In the genomic region with DNA sequence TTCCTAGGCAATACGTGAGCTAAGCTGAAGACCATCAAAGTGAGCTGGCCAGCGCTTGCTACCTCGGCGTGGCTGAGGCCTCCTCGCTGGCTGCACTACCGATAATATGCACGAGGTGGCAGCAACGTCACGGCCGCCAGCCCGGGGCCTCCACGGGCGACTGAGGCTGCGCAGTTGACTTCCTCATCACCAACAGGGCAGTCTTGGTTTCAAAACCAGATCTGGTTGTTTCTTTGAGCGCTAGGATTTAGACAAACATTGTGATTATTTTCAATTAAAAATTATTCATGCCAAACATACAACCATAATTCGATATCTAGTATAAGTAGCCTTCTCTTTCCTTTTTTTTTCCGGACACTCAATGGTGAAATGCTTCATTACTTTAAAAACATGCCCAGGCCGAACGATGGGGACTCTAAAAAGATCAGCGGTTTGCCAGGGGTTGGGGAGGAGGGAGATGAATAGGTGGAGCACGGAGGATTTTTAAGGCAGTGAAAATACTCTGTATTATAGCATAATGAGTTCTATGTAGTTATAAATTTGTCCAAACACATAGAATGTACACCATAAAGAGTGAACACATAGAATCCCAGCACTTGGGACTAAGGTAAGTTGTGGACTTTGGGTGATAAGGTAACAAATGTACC, we compare ENCODE assay signal across 8 cellular contexts. TPM values are rescaled to one million over a fixed set of nuclear protein-coding genes. Genes with fewer than 3 reads are reported as not detected.
A peak's percentile ranks its signal among the peaks of the same experiment; 100 is the strongest.
DNase-seq lines count a peak whose midpoint lies in the region; ATAC-seq, FAIRE-seq and TF ChIP-seq lines count a peak whose summit lies in the region.

No MANE protein-coding gene starts in this region.

- POLR2A ChIA-PET in endothelial cell of umbilical vein (lab: Charles Lee): no interaction called here

- no peaks in the 10 kb centered on the region for H3K9me3 ChIP-seq in endothelial cell of umbilical vein (replicated peaks; ENCODE audit: control insufficient read depth, insufficient read depth, low read length)

- H3K36me3 Mint-ChIP-seq in activated CD8-positive, alpha-beta memory T cell treated with anti-CD3 and anti-CD28 coated beads, Interleukin-2, amount 10 ng/mL, durations not matched to agents 7 days and 5 days: no peaks in the 10 kb centered on the region

- H3K9me3 Mint-ChIP-seq in activated CD8-positive, alpha-beta memory T cell treated with anti-CD3 and anti-CD28 coated beads, Interleukin-2, amount 10 ng/mL, durations not matched to agents 7 days and 5 days (ENCODE audit: low read depth): no peaks in the 10 kb centered on the region

- no peak for TF ChIP-seq POLR2A in endothelial cell of umbilical vein (IDR thresholded peaks at IDR 0.05; ENCODE audit: low read depth, low read length)

- no peaks in the 10 kb centered on the region for H3K4me1 ChIP-seq in endothelial cell of umbilical vein (ENCODE audit: control insufficient read depth, extremely low read depth, insufficient read depth, low read length)

- peaks cover 6% of the 10 kb centered on the region for H3K4me1 Mint-ChIP-seq in activated CD8-positive, alpha-beta memory T cell treated with anti-CD3 and anti-CD28 coated beads, Interleukin-2, amount 10 ng/mL, durations not matched to agents 7 days and 5 days

- no peak overlapping the region for H3K4me2 ChIP-seq in endothelial cell of umbilical vein (ENCODE audit: insufficient read depth, low read length)

- no peak overlapping the region for H3K4me3 Mint-ChIP-seq in activated CD8-positive, alpha-beta memory T cell treated with anti-CD3 and anti-CD28 coated beads, Interleukin-2, amount 10 ng/mL, durations not matched to agents 7 days and 5 days

- H3K27me3 ChIP-seq in endothelial cell of umbilical vein (ENCODE audit: control insufficient read depth in 2 of 2, insufficient read depth in 2 of 2, low read length in 2 of 2): peaks cover 2 to 3% of the 10 kb centered on the region in 2 experiments

- H3K9me1 ChIP-seq in endothelial cell of umbilical vein (replicated peaks; ENCODE audit: control insufficient read depth, extremely low read depth, insufficient read depth, low read length): no peaks in the 10 kb centered on the region

- no peaks in the 10 kb centered on the region for H4K20me1 ChIP-seq in endothelial cell of umbilical vein (replicated peaks; ENCODE audit: control insufficient read depth, extremely low read depth, insufficient read depth, low read length)

- CTCF ChIA-PET in activated CD8-positive, alpha-beta memory T cell treated with anti-CD3 and anti-CD28 coated beads, Interleukin-2, amount 10 ng/mL, durations not matched to agents 7 days and 5 days (lab: Charles Lee): interaction anchor here (0.9 to 2.5 kb wide), 11 partner anchors 12 to 887 kb away, joined by 3 to 16 read pairs (median 3); no protein-coding TSS in a partner anchor
- CTCF ChIA-PET in endothelial cell of umbilical vein (lab: Charles Lee): interaction anchor here (0.6 to 6.3 kb wide), 24 partner anchors 10 to 598 kb away, joined by 3 to 68 read pairs (median 3); a partner anchor contains a TSS

- no peak overlapping the region for H3K27ac ChIP-seq in C4-2B
- no peak overlapping the region for H3K27ac ChIP-seq in endothelial cell of umbilical vein (ENCODE audit: insufficient read depth, low read depth, low read length)

- no peaks in the 10 kb centered on the region for H3K36me3 ChIP-seq in endothelial cell of umbilical vein (ENCODE audit: control insufficient read depth in 2 of 2, extremely low read depth in 1 of 2, insufficient read depth in 2 of 2, low read length in 2 of 2)

- dilution Hi-C loops in endothelial cell of umbilical vein (cut with MboI; ENCODE audit: extremely low pct_ligation_motif_present, low sequenced_read_pairs): no loop called here

- no peak overlapping the region for H3K4me3 ChIP-seq in endothelial cell of umbilical vein (replicated peaks in 1 of 3; ENCODE audit: insufficient read depth in 1 of 3, low read depth in 1 of 3, low read length in 3 of 3)

- no peaks in the 10 kb centered on the region for H3K79me2 ChIP-seq in endothelial cell of umbilical vein (ENCODE audit: control insufficient read depth, insufficient read depth, low read length)

- peak overlapping the region; percentile 81 for H2AFZ ChIP-seq in endothelial cell of umbilical vein (ENCODE audit: low read depth, low read length)

- ATAC-seq in HG03457 (IDR thresholded peaks at IDR 0.05; ENCODE audit: unreplicated experiment): peak; percentile 79
- ATAC-seq in activated CD8-positive, alpha-beta memory T cell treated with anti-CD3 and anti-CD28 coated beads, Interleukin-2, amount 10 ng/mL, durations not matched to agents 7 days and 5 days: peak; percentile 99

- TF ChIP-seq CTCF in C4-2B (conservative IDR thresholded peaks at IDR 0.05): peak; percentile 98
- peak; percentile 91 to 94 for TF ChIP-seq CTCF in endothelial cell of umbilical vein (IDR thresholded peaks at IDR 0.05; ENCODE audit: extremely low read depth in 1 of 2, insufficient read depth in 1 of 2, low read depth in 1 of 2, low read length in 2 of 2)

- no TSS peak for BruUV-seq in endothelial cell of umbilical vein (replicated peaks; lab: Mats Ljungman, UMichigan)

- H3K27me3 Mint-ChIP-seq in activated CD8-positive, alpha-beta memory T cell treated with anti-CD3 and anti-CD28 coated beads, Interleukin-2, amount 10 ng/mL, durations not matched to agents 7 days and 5 days: peaks cover 15% of the 10 kb centered on the region

- intact Hi-C loops in endothelial cell of umbilical vein (cut with micrococcal nuclease): loop anchor here (1.0 to 10.0 kb wide), 5 partner anchors 113 to 891 kb away; a partner anchor contains a TSS

- no peak overlapping the region for H3K9ac ChIP-seq in endothelial cell of umbilical vein (replicated peaks; ENCODE audit: extremely low read depth, insufficient read depth, low read length)

- peak overlapping the region; percentile 28 for H3K27ac Mint-ChIP-seq in activated CD8-positive, alpha-beta memory T cell treated with anti-CD3 and anti-CD28 coated beads, Interleukin-2, amount 10 ng/mL, durations not matched to agents 7 days and 5 days

- peak; percentile 94 for FAIRE-seq in endothelial cell of umbilical vein (lab: Jason Lieb, UNC)

- DNase-seq in GM19240 (ENCODE audit: insufficient read length, low spot score) (peak; percentile 86), NOMO-1 (lab: John Stamatoyannopoulos, UW; ENCODE audit: unreplicated experiment in 2 of 2) (peak; percentile 53 to 58), endothelial cell of umbilical vein (ENCODE audit: low read depth, low spot score) (peak; percentile 84), myocyte (ENCODE audit: low read depth) (peak; percentile 76)
- peak; percentile 85 for DNase-seq in activated CD8-positive, alpha-beta memory T cell treated with anti-CD3 and anti-CD28 coated beads, Interleukin-2, amount 10 ng/mL, durations not matched to agents 7 days and 5 days
- DNase-seq in stimulated activated CD8-positive, alpha-beta memory T cell treated with anti-CD3 and anti-CD28 coated beads, Interleukin-7, amount 100 ng/mL, for 1 hour (ENCODE audit: low read depth in 2 of 2): peak; percentile 56 to 70

TF ChIP-seq in endothelial cell of umbilical vein, 7 proteins besides CTCF, POLR2A, EP300 and RAD21:
- no peak for TF ChIP-seq EZH2 (IDR thresholded peaks at IDR 0.05; ENCODE audit: borderline replicate concordance, low read depth, low read length, severe bottlenecking)
- TF ChIP-seq FOS (IDR thresholded peaks at IDR 0.05; ENCODE audit: borderline replicate concordance, insufficient read depth, low read length): no peak
- TF ChIP-seq POLR2AphosphoS5 (IDR thresholded peaks at IDR 0.05; ENCODE audit: insufficient read depth, low read depth, low read length): no peak
- no peak for TF ChIP-seq MYC (IDR thresholded peaks at IDR 0.05; ENCODE audit: low read depth, low read length)
- TF ChIP-seq, protein P1, sequence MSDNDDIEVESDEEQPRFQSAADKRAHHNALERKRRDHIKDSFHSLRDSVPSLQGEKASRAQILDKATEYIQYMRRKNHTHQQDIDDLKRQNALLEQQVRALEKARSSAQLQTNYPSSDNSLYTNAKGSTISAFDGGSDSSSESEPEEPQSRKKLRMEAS (IDR thresholded peaks at IDR 0.05; ENCODE audit: insufficient read depth, insufficient read length): no peak
- TF ChIP-seq GATA2 (IDR thresholded peaks at IDR 0.05; ENCODE audit: insufficient read depth, insufficient read length, low read depth, low read length): no peak
- TF ChIP-seq JUN (IDR thresholded peaks at IDR 0.05; ENCODE audit: borderline replicate concordance, insufficient read depth, insufficient read length, low read depth): no peak
TF ChIP-seq in endothelial cell of umbilical vein: peak in this region for 0.

RNA-seq across cellular contexts. Expression of a gene that starts 52.0 kb away (rescaled TPM):
- 1 to 10 TPM in 1 of 2 experiments, under 1 TPM in 1; 0.44 to 4.6 TPM for total RNA-seq in activated CD8-positive, alpha-beta memory T cell treated with anti-CD3 and anti-CD28 coated beads, Interleukin-2, amount 10 ng/mL, durations not matched to agents 7 days and 5 days
- total RNA-seq in endothelial cell of umbilical vein: 22.8 and 24.8 TPM in 2 replicates
- polyA plus RNA-seq in endothelial cell of umbilical vein: 23.1 and 24.1 TPM in 2 replicates
- 10.0 and 12.2 TPM in 2 replicates for polyA plus RNA-seq in endothelial cell of umbilical vein (2011; cell fraction: cytosol; rRNA removed)
- polyA plus RNA-seq in endothelial cell of umbilical vein (2011; cell fraction: nucleus; rRNA removed): 11.2 and 11.4 TPM in 2 replicates
- 18.4 and 24.1 TPM in 2 replicates for polyA plus RNA-seq in endothelial cell of umbilical vein (2012)
- polyA minus RNA-seq in endothelial cell of umbilical vein: 45.6 and 47.3 TPM in 2 replicates
- polyA minus RNA-seq in endothelial cell of umbilical vein (2011; cell fraction: cytosol; rRNA and poly(A)+ RNA removed): 1.4 TPM
- 7.1 and 9.3 TPM in 2 replicates for polyA minus RNA-seq in endothelial cell of umbilical vein (2011; cell fraction: nucleus; rRNA and poly(A)+ RNA removed)
- 163 and 175 TPM in 2 replicates for total RNA-seq in myocyte
- polyA plus RNA-seq in myocyte (2012): 199 TPM
